In the genomic region with DNA sequence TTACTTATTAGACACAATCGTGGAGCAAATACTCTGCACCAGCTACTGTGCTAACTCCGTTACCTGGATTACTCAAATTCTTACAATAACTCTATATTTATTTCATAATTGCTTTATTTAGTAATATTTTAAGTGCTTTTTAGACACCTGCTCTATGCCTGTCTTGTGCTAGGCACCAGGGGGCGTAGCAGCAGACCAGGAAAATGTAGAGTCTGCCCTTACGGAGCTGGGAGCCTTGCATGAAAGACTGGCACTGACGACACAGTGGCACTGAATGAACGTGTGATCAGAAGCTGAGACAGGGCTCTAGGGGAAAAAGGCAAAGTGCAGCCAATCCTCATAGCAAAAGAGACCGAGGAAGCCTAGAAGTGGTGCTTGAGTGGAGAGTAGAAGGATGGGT, we compare ENCODE assay signal across 9 cellular contexts.
A peak's percentile ranks its signal among the peaks of the same experiment; 100 is the strongest.
DNase-seq lines count a peak whose midpoint lies in the region; ATAC-seq, FAIRE-seq and TF ChIP-seq lines count a peak whose summit lies in the region.
"Had no signal": no experiment of that assay in that cellular context is flagged by ENCODE, and none has a peak within 500 bp of the region (broad histone marks: within the 10 kb centered on the region; RNA-seq: fewer than 3 reads in every experiment).

No MANE protein-coding gene starts in this region.

- DNase-seq in AG20443 (ENCODE audit: low spot score), result peak; percentile 47
- DNase-seq in HFFc6, result peak; percentile 18
- no peak for DNase-seq in astrocyte of the spinal cord (ENCODE audit: low read depth, low spot score)
- DNase-seq in kidney, result no peak
- DNase-seq in SK-N-DZ (ENCODE audit: low spot score), result no peak
- DNase-seq in retina, result no peak
- no peak for DNase-seq in T1000 (lab: John Stamatoyannopoulos, UW)

- peak overlapping the region; percentile 29; the same call in 1 of the 2 replicates for H3K4me3 Mint-ChIP-seq in HFFc6
- H3K4me3 Mint-ChIP-seq: activated naive CD4-positive, alpha-beta T cell treated with anti-CD3 and anti-CD28 coated beads, Interleukin-2, amount 50 U/mL, for 24 hours had no signal

- H3K36me3 Mint-ChIP-seq in HFFc6 (ENCODE audit: low read depth), result no peaks in the 10 kb centered on the region
- H3K36me3 Mint-ChIP-seq: activated naive CD4-positive, alpha-beta T cell treated with anti-CD3 and anti-CD28 coated beads, Interleukin-2, amount 50 U/mL, for 24 hours had no signal

- TF ChIP-seq CTCF in HFFc6 (IDR thresholded peaks at IDR 0.05) (peak; percentile 77), astrocyte of the spinal cord (IDR thresholded peaks at IDR 0.05; ENCODE audit: low read depth, low read length) (peak; percentile 56), kidney (IDR thresholded peaks at IDR 0.05; ENCODE audit: borderline replicate concordance, extremely low read depth, insufficient read depth) (peak; percentile 26)

- no peaks in the 10 kb centered on the region for H3K36me3 ChIP-seq in kidney (ENCODE audit: control insufficient read depth in 1 of 2, insufficient read depth in 2 of 2, low read length in 2 of 2)

- H3K4me3 ChIP-seq in astrocyte of the spinal cord (ENCODE audit: low read depth, low read length), result no peak overlapping the region
- H3K4me3 ChIP-seq in kidney (ENCODE audit: low read length in 2 of 2), result no peak overlapping the region

- in situ Hi-C loops in astrocyte of the spinal cord (cut with HindIII; ENCODE audit: low sequenced_read_pairs), result no loop called here

- no peak for ATAC-seq in GM18909 (IDR thresholded peaks at IDR 0.05; ENCODE audit: poor library complexity, unreplicated experiment)

- H3K9me3 ChIP-seq in kidney (ENCODE audit: control insufficient read depth in 1 of 2, low read length in 2 of 2), result no peaks in the 10 kb centered on the region

- intact Hi-C loops in kidney (cut with DNase I), result no loop called here

- no peaks in the 10 kb centered on the region for H3K4me1 ChIP-seq in kidney (ENCODE audit: control insufficient read depth in 1 of 2, insufficient read depth in 1 of 2, low read depth in 1 of 2, low read length in 2 of 2)

- no peaks in the 10 kb centered on the region; the same call in 1 of the 2 replicates for H3K9me3 Mint-ChIP-seq in HFFc6
- H3K9me3 Mint-ChIP-seq: activated naive CD4-positive, alpha-beta T cell treated with anti-CD3 and anti-CD28 coated beads, Interleukin-2, amount 50 U/mL, for 24 hours had no signal

- no peak overlapping the region for H3K27ac ChIP-seq in kidney (ENCODE audit: low read depth in 2 of 2, low read length in 2 of 2)

- H3K27ac Mint-ChIP-seq in HFFc6, result no peak overlapping the region
- H3K27ac Mint-ChIP-seq: activated naive CD4-positive, alpha-beta T cell treated with anti-CD3 and anti-CD28 coated beads, Interleukin-2, amount 50 U/mL, for 24 hours had no signal

- peaks cover 10% of the 10 kb centered on the region; the same call in 1 of the 2 replicates for H3K4me1 Mint-ChIP-seq in HFFc6 (ENCODE audit: low read depth)
- H3K4me1 Mint-ChIP-seq: activated naive CD4-positive, alpha-beta T cell treated with anti-CD3 and anti-CD28 coated beads, Interleukin-2, amount 50 U/mL, for 24 hours had no signal

- no peaks in the 10 kb centered on the region for H3K27me3 Mint-ChIP-seq in HFFc6 (ENCODE audit: insufficient read depth)
- H3K27me3 Mint-ChIP-seq: activated naive CD4-positive, alpha-beta T cell treated with anti-CD3 and anti-CD28 coated beads, Interleukin-2, amount 50 U/mL, for 24 hours had no signal

- no peak for FAIRE-seq in kidney (lab: Jason Lieb, UNC)

- no peak overlapping the region for H3K9ac ChIP-seq in kidney (ENCODE audit: low read length in 2 of 2)

Comparison
In these comparisons a context has a peak if more than half of its experiments do, and no peak if none do; other contexts are left out.
1. DNase-seq: peak in AG20443 (single experiment) and HFFc6 (single experiment); none in astrocyte of the spinal cord (single experiment), kidney (single experiment), SK-N-DZ (single experiment), retina (single experiment) and T1000 (single experiment).
2. CTCF ChIP-seq: peak in every context shown above with its lines; median percentile 77 in HFFc6; 56 in astrocyte of the spinal cord; 26 in kidney.